ENCODE assay signal across 24 cellular contexts in genomic region chr9:27655454-27655853, GRCh38.
"Had no signal": no experiment of that assay in that cellular context is flagged by ENCODE, and none has a peak within 500 bp of the region (broad histone marks: within the 10 kb centered on the region; RNA-seq: fewer than 3 reads in every experiment).

No MANE protein-coding gene starts in this region.

- H3K27me3 ChIP-seq: ascending aorta, colonic mucosa, dorsolateral prefrontal cortex, esophagus muscularis mucosa, hepatocyte, left lung, right lobe of liver, stomach, suprapubic skin, tibial nerve, uterus had no signal

- H3K27me3 Mint-ChIP-seq: activated T-helper 17 cell treated with anti-CD3 and anti-CD28 coated beads, Interleukin-2, amount 50 U/mL, for 72 hours had no signal

- H3K9me3 Mint-ChIP-seq: activated naive CD4-positive, alpha-beta T cell treated with anti-CD3 and anti-CD28 coated beads, Interleukin-2, amount 50 U/mL, for 72 hours; activated T-helper 17 cell treated with anti-CD3 and anti-CD28 coated beads, Interleukin-2, amount 50 U/mL, for 72 hours had no signal

- DNase-seq: activated T-cell treated with anti-CD3 and anti-CD28 coated beads, Interleukin-2, amount 50 U/mL, for 1 hour; central memory CD4-positive, alpha-beta T cell; colonic mucosa; glutamatergic neuron; immature natural killer cell; left lung; mammary epithelial cell; natural killer cell; stimulated activated CD4-positive, alpha-beta T cell treated with anti-CD3 and anti-CD28 coated beads, Interleukin-1b, Interleukin-23, amount 100 ng/mL, for 48 hours; stomach; uterus had no signal

- H3K4me3 ChIP-seq: ascending aorta, colonic mucosa, esophagus muscularis mucosa, hepatocyte, left lung, right lobe of liver, skin epidermis, stomach, suprapubic skin, tibial nerve, uterus had no signal

- ATAC-seq: activated naive CD4-positive, alpha-beta T cell treated with anti-CD3 and anti-CD28 coated beads, Interleukin-2, amount 50 U/mL, for 72 hours; activated T-helper 17 cell treated with anti-CD3 and anti-CD28 coated beads, Interleukin-2, amount 50 U/mL, for 72 hours; left lung; natural killer cell; stimulated activated effector memory CD8-positive, alpha-beta T cell treated with anti-CD3 and anti-CD28 coated beads, Interleukin-12 subunit alpha, Interleukin-12 subunit beta, amount 100 ng/mL, for 72 hours; WTC11 had no signal

- H3K27ac ChIP-seq: ascending aorta, colonic mucosa, esophagus muscularis mucosa, hepatocyte, left lung, right lobe of liver, skin epidermis, suprapubic skin, tibial nerve, uterus had no signal

- H3K9me3 ChIP-seq: ascending aorta, colonic mucosa, esophagus muscularis mucosa, left lung, right lobe of liver, stomach, suprapubic skin, tibial nerve, uterus had no signal

- H3K4me1 Mint-ChIP-seq: activated T-helper 17 cell treated with anti-CD3 and anti-CD28 coated beads, Interleukin-2, amount 50 U/mL, for 72 hours; immature natural killer cell; natural killer cell; stimulated activated effector memory CD8-positive, alpha-beta T cell treated with anti-CD3 and anti-CD28 coated beads, Interleukin-12 subunit alpha, Interleukin-12 subunit beta, amount 100 ng/mL, for 72 hours; WTC11 had no signal

- H3K36me3 Mint-ChIP-seq: activated naive CD4-positive, alpha-beta T cell treated with anti-CD3 and anti-CD28 coated beads, Interleukin-2, amount 50 U/mL, for 72 hours; immature natural killer cell; mesothelial cell of epicardium; natural killer cell; stimulated activated effector memory CD8-positive, alpha-beta T cell treated with anti-CD3 and anti-CD28 coated beads, Interleukin-12 subunit alpha, Interleukin-12 subunit beta, amount 100 ng/mL, for 72 hours; WTC11 had no signal

- H3K4me1 ChIP-seq: ascending aorta, colonic mucosa, esophagus muscularis mucosa, left lung, right lobe of liver, suprapubic skin, tibial nerve, uterus had no signal

- H3K36me3 ChIP-seq: ascending aorta, colonic mucosa, esophagus muscularis mucosa, left lung, right lobe of liver, stomach, suprapubic skin, tibial nerve, uterus had no signal

- H3K4me3 Mint-ChIP-seq: activated T-helper 17 cell treated with anti-CD3 and anti-CD28 coated beads, Interleukin-2, amount 50 U/mL, for 72 hours; immature natural killer cell; mesothelial cell of epicardium; natural killer cell; stimulated activated effector memory CD8-positive, alpha-beta T cell treated with anti-CD3 and anti-CD28 coated beads, Interleukin-12 subunit alpha, Interleukin-12 subunit beta, amount 100 ng/mL, for 72 hours; WTC11 had no signal
